In the genomic region with DNA sequence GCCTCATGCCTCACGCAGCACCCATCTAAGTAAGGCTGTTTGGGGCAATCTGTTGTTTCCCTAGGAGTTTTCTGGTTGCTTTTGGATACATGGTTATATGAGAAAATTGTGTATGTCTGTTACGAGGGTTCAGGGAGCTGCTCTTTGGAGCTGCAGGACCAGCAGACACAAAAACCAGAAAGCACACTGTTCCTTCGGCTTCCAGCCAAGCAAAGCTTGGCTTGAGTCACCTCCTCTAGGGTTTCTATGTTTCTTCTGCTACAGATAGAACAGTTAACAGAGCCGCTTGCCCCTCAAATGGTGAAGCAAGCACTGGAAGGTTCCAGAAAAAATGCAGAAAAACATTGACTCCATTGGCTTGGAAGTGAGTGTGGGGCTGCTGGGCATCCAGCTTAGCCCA, we compare ENCODE assay signal across 1 cellular context.
TF ChIP-seq lines count a peak whose summit lies in the region.

No MANE protein-coding gene starts in this region.

TF ChIP-seq in HepG2, 621 proteins besides CTCF, POLR2A, EP300 and RAD21:
- TF ChIP-seq, protein P1, sequence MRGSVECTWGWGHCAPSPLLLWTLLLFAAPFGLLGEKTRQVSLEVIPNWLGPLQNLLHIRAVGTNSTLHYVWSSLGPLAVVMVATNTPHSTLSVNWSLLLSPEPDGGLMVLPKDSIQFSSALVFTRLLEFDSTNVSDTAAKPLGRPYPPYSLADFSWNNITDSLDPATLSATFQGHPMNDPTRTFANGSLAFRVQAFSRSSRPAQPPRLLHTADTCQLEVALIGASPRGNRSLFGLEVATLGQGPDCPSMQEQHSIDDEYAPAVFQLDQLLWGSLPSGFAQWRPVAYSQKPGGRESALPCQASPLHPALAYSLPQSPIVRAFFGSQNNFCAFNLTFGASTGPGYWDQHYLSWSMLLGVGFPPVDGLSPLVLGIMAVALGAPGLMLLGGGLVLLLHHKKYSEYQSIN (CRISPR knock-in tag; IDR thresholded peaks at IDR 0.05; ENCODE audit: borderline replicate concordance): no peak
- TF ChIP-seq ZMYM2 (CRISPR knock-in tag; IDR thresholded peaks at IDR 0.05) (no peak), ADNP (CRISPR knock-in tag; IDR thresholded peaks at IDR 0.05) (no peak), ZNF615 (CRISPR knock-in tag; IDR thresholded peaks at IDR 0.05; ENCODE audit: borderline replicate concordance) (no peak), GABPA (IDR thresholded peaks at IDR 0.05; ENCODE audit: low read depth, low read length) (no peak), GABPA (CRISPR knock-in tag; IDR thresholded peaks at IDR 0.05; ENCODE audit: low read depth) (no peak), NCOR1 (IDR thresholded peaks at IDR 0.05; ENCODE audit: borderline replicate concordance, low read length) (no peak), SALL2 (CRISPR knock-in tag; IDR thresholded peaks at IDR 0.05) (no peak), NFE2 (CRISPR knock-in tag; IDR thresholded peaks at IDR 0.05) (no peak), NFRKB (IDR thresholded peaks at IDR 0.05) (no peak), ZNF335 (CRISPR knock-in tag; IDR thresholded peaks at IDR 0.05) (no peak), NFKB2 (CRISPR knock-in tag; IDR thresholded peaks at IDR 0.05; ENCODE audit: borderline replicate concordance) (no peak)
- TF ChIP-seq, protein P2, sequence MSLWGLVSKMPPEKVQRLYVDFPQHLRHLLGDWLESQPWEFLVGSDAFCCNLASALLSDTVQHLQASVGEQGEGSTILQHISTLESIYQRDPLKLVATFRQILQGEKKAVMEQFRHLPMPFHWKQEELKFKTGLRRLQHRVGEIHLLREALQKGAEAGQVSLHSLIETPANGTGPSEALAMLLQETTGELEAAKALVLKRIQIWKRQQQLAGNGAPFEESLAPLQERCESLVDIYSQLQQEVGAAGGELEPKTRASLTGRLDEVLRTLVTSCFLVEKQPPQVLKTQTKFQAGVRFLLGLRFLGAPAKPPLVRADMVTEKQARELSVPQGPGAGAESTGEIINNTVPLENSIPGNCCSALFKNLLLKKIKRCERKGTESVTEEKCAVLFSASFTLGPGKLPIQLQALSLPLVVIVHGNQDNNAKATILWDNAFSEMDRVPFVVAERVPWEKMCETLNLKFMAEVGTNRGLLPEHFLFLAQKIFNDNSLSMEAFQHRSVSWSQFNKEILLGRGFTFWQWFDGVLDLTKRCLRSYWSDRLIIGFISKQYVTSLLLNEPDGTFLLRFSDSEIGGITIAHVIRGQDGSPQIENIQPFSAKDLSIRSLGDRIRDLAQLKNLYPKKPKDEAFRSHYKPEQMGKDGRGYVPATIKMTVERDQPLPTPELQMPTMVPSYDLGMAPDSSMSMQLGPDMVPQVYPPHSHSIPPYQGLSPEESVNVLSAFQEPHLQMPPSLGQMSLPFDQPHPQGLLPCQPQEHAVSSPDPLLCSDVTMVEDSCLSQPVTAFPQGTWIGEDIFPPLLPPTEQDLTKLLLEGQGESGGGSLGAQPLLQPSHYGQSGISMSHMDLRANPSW (CRISPR knock-in tag; IDR thresholded peaks at IDR 0.05; ENCODE audit: borderline replicate concordance): no peak
- TF ChIP-seq, protein P3, sequence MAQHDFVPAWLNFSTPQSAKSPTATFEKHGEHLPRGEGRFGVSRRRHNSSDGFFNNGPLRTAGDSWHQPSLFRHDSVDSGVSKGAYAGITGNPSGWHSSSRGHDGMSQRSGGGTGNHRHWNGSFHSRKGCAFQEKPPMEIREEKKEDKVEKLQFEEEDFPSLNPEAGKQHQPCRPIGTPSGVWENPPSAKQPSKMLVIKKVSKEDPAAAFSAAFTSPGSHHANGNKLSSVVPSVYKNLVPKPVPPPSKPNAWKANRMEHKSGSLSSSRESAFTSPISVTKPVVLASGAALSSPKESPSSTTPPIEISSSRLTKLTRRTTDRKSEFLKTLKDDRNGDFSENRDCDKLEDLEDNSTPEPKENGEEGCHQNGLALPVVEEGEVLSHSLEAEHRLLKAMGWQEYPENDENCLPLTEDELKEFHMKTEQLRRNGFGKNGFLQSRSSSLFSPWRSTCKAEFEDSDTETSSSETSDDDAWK (CRISPR knock-in tag; IDR thresholded peaks at IDR 0.05): no peak
